In the genomic region with DNA sequence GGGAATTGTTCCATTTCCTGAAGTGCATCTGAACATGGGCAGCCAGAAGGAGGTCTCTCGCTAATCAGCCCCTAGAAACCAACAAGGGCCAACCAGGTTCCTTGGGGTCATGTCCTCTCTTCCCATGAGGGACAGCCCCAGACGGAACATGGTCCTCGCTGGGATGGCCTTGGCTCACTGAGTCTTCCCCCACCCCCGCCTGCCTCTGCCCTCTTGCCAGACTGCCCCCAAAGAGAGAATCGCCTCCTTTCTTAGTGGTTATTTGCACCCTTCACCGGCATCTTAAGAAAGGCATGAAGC, we compare ENCODE assay signal across 15 cellular contexts.
"Had no signal": no experiment of that assay in that cellular context is flagged by ENCODE, and none has a peak within 500 bp of the region (broad histone marks: within the 10 kb centered on the region; RNA-seq: fewer than 3 reads in every experiment).

No MANE protein-coding gene starts in this region.

- DNase-seq: activated CD4-positive, alpha-beta T cell treated with anti-CD3 and anti-CD28 coated beads, Interleukin-2, amount 10 ng/mL, durations not matched to agents 7 days and 5 days; activated CD8-positive, alpha-beta T cell treated with anti-CD3 and anti-CD28 coated beads, Interleukin-2, amount 10 ng/mL, durations not matched to agents 7 days and 5 days; activated naive CD4-positive, alpha-beta T cell treated with Interleukin-2 at 50 U/mL for 16 hours; activated naive CD8-positive, alpha-beta T cell treated with anti-CD3 and anti-CD28 coated beads, Interleukin-2, amount 10 ng/mL, durations not matched to agents 7 days and 5 days; activated T-cell treated with anti-CD3 and anti-CD28 coated beads, Interleukin-2, amount 50 U/mL, for 24 hours; amygdala; effector memory CD8-positive, alpha-beta T cell; left ventricle myocardium inferior; mammary epithelial cell; occipital lobe; right lobe of liver; stimulated activated CD8-positive, alpha-beta memory T cell treated with anti-CD3 and anti-CD28 coated beads, Interleukin-4, amount 100 ng/mL, for 48 hours; stimulated activated naive CD8-positive, alpha-beta T cell treated with anti-CD3 and anti-CD28 coated beads, Interleukin-15, Interleukin-2, amounts not matched to agents 100 U/mL and 50 U/mL, for 24 hours; T1000 had no signal

- H3K9me3 ChIP-seq: left ventricle myocardium inferior, right lobe of liver, suprapubic skin had no signal

- H3K27me3 ChIP-seq: right lobe of liver, suprapubic skin had no signal

- H3K4me1 ChIP-seq: right lobe of liver had no signal

- H3K4me3 ChIP-seq: left ventricle myocardium inferior, right lobe of liver, suprapubic skin had no signal

- H3K27ac ChIP-seq: right lobe of liver, suprapubic skin had no signal
